ENCODE assay signal across 1 cellular context in genomic region chr5:43313035-43313853, GRCh38.
A peak's percentile ranks its signal among the peaks of the same experiment; 100 is the strongest.
TF ChIP-seq lines count a peak whose summit lies in the region.

Gene HMGCS1, minus strand, starts transcription at chr5:43313412. Its CDS starts 14,447 bp downstream, at chr5:43298965.

TF ChIP-seq in K562, 482 proteins besides CTCF, POLR2A, EP300 and RAD21 (continued from another document and continues in another):
- TF ChIP-seq, protein P1, sequence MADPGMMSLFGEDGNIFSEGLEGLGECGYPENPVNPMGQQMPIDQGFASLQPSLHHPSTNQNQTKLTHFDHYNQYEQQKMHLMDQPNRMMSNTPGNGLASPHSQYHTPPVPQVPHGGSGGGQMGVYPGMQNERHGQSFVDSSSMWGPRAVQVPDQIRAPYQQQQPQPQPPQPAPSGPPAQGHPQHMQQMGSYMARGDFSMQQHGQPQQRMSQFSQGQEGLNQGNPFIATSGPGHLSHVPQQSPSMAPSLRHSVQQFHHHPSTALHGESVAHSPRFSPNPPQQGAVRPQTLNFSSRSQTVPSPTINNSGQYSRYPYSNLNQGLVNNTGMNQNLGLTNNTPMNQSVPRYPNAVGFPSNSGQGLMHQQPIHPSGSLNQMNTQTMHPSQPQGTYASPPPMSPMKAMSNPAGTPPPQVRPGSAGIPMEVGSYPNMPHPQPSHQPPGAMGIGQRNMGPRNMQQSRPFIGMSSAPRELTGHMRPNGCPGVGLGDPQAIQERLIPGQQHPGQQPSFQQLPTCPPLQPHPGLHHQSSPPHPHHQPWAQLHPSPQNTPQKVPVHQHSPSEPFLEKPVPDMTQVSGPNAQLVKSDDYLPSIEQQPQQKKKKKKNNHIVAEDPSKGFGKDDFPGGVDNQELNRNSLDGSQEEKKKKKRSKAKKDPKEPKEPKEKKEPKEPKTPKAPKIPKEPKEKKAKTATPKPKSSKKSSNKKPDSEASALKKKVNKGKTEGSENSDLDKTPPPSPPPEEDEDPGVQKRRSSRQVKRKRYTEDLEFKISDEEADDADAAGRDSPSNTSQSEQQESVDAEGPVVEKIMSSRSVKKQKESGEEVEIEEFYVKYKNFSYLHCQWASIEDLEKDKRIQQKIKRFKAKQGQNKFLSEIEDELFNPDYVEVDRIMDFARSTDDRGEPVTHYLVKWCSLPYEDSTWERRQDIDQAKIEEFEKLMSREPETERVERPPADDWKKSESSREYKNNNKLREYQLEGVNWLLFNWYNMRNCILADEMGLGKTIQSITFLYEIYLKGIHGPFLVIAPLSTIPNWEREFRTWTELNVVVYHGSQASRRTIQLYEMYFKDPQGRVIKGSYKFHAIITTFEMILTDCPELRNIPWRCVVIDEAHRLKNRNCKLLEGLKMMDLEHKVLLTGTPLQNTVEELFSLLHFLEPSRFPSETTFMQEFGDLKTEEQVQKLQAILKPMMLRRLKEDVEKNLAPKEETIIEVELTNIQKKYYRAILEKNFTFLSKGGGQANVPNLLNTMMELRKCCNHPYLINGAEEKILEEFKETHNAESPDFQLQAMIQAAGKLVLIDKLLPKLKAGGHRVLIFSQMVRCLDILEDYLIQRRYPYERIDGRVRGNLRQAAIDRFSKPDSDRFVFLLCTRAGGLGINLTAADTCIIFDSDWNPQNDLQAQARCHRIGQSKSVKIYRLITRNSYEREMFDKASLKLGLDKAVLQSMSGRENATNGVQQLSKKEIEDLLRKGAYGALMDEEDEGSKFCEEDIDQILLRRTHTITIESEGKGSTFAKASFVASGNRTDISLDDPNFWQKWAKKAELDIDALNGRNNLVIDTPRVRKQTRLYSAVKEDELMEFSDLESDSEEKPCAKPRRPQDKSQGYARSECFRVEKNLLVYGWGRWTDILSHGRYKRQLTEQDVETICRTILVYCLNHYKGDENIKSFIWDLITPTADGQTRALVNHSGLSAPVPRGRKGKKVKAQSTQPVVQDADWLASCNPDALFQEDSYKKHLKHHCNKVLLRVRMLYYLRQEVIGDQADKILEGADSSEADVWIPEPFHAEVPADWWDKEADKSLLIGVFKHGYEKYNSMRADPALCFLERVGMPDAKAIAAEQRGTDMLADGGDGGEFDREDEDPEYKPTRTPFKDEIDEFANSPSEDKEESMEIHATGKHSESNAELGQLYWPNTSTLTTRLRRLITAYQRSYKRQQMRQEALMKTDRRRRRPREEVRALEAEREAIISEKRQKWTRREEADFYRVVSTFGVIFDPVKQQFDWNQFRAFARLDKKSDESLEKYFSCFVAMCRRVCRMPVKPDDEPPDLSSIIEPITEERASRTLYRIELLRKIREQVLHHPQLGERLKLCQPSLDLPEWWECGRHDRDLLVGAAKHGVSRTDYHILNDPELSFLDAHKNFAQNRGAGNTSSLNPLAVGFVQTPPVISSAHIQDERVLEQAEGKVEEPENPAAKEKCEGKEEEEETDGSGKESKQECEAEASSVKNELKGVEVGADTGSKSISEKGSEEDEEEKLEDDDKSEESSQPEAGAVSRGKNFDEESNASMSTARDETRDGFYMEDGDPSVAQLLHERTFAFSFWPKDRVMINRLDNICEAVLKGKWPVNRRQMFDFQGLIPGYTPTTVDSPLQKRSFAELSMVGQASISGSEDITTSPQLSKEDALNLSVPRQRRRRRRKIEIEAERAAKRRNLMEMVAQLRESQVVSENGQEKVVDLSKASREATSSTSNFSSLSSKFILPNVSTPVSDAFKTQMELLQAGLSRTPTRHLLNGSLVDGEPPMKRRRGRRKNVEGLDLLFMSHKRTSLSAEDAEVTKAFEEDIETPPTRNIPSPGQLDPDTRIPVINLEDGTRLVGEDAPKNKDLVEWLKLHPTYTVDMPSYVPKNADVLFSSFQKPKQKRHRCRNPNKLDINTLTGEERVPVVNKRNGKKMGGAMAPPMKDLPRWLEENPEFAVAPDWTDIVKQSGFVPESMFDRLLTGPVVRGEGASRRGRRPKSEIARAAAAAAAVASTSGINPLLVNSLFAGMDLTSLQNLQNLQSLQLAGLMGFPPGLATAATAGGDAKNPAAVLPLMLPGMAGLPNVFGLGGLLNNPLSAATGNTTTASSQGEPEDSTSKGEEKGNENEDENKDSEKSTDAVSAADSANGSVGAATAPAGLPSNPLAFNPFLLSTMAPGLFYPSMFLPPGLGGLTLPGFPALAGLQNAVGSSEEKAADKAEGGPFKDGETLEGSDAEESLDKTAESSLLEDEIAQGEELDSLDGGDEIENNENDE (IDR thresholded peaks at IDR 0.05; ENCODE audit: low read depth, low read length): no peak
- TF ChIP-seq KLF16 (IDR thresholded peaks at IDR 0.05): no peak
- TF ChIP-seq SNIP1 (IDR thresholded peaks at IDR 0.05; ENCODE audit: low read depth): no peak
- TF ChIP-seq ZFP36 (IDR thresholded peaks at IDR 0.05; ENCODE audit: low read depth, low read length, partially characterized antibody): no peak
- no peak for TF ChIP-seq ZNF589 (CRISPR knock-in tag; IDR thresholded peaks at IDR 0.05; ENCODE audit: low read depth)
- no peak; a peak in 1 of 4 replicates for TF ChIP-seq NONO (IDR thresholded peaks at IDR 0.05; ENCODE audit: low read depth in 2 of 2, low read length in 1 of 2)
- no peak for TF ChIP-seq DNMT1 (IDR thresholded peaks at IDR 0.05)
- TF ChIP-seq ARID2 (IDR thresholded peaks at IDR 0.05): no peak
- TF ChIP-seq ZBED1 (IDR thresholded peaks at IDR 0.05): no peak
- TF ChIP-seq KDM4B (IDR thresholded peaks at IDR 0.05; ENCODE audit: borderline replicate concordance in 2 of 2, low read depth in 1 of 2): no peak; a peak in 1 of 4 replicates
- no peak for TF ChIP-seq ZNF197 (CRISPR knock-in tag; IDR thresholded peaks at IDR 0.05; ENCODE audit: low read depth)
- TF ChIP-seq CREB1 (IDR thresholded peaks at IDR 0.05): peak; percentile 86
- TF ChIP-seq CREB1 (CRISPR knock-in tag; IDR thresholded peaks at IDR 0.05): peak; percentile 87
- TF ChIP-seq SNRNP70 (optimal IDR thresholded peaks at IDR 0.05; ENCODE audit: low read depth, low read length): no peak
- TF ChIP-seq SRSF3 (IDR thresholded peaks at IDR 0.05; ENCODE audit: insufficient read depth, low read length): no peak
- TF ChIP-seq KLF10 (CRISPR knock-in tag; IDR thresholded peaks at IDR 0.05): no peak
- peak; percentile 62; the same call in 1 of the 2 replicates for TF ChIP-seq HDAC2 (IDR thresholded peaks at IDR 0.05)
- TF ChIP-seq ZNF395 (CRISPR knock-in tag; IDR thresholded peaks at IDR 0.05): 0 out of 2 replicates have a peak, but pooled peaks have one; percentile 39
- peak; percentile 76 for TF ChIP-seq NFE2 (IDR thresholded peaks at IDR 0.05; ENCODE audit: low read depth)
- TF ChIP-seq TEAD2 (tag; IDR thresholded peaks at IDR 0.05): no peak
- no peak for TF ChIP-seq TRIM28 (IDR thresholded peaks at IDR 0.05)
- TF ChIP-seq ZNF431 (CRISPR knock-in tag; IDR thresholded peaks at IDR 0.05): peak; percentile 33; the same call in 1 of the 2 replicates
- peak in 1 of 2 experiments; percentile 89; a peak in 2 of 4 replicates for TF ChIP-seq HDAC1 (IDR thresholded peaks at IDR 0.05)
- TF ChIP-seq GABPB2 (CRISPR knock-in tag; conservative IDR thresholded peaks at IDR 0.05): no peak
- TF ChIP-seq ETV6 (IDR thresholded peaks at IDR 0.05; ENCODE audit: borderline replicate concordance in 1 of 2, low read depth in 2 of 2, low read length in 1 of 2): no peak
- no peak for TF ChIP-seq ETV6 (CRISPR knock-in tag; IDR thresholded peaks at IDR 0.05; ENCODE audit: borderline replicate concordance)
- TF ChIP-seq MECOM (CRISPR knock-in tag; IDR thresholded peaks at IDR 0.05): no peak
- TF ChIP-seq ELF2 (CRISPR knock-in tag; IDR thresholded peaks at IDR 0.05): no peak
- TF ChIP-seq, protein P2, sequence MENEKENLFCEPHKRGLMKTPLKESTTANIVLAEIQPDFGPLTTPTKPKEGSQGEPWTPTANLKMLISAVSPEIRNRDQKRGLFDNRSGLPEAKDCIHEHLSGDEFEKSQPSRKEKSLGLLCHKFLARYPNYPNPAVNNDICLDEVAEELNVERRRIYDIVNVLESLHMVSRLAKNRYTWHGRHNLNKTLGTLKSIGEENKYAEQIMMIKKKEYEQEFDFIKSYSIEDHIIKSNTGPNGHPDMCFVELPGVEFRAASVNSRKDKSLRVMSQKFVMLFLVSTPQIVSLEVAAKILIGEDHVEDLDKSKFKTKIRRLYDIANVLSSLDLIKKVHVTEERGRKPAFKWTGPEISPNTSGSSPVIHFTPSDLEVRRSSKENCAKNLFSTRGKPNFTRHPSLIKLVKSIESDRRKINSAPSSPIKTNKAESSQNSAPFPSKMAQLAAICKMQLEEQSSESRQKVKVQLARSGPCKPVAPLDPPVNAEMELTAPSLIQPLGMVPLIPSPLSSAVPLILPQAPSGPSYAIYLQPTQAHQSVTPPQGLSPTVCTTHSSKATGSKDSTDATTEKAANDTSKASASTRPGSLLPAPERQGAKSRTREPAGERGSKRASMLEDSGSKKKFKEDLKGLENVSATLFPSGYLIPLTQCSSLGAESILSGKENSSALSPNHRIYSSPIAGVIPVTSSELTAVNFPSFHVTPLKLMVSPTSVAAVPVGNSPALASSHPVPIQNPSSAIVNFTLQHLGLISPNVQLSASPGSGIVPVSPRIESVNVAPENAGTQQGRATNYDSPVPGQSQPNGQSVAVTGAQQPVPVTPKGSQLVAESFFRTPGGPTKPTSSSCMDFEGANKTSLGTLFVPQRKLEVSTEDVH (IDR thresholded peaks at IDR 0.05; ENCODE audit: low read depth, partially characterized antibody): no peak
- no peak for TF ChIP-seq HNRNPK (IDR thresholded peaks at IDR 0.05; ENCODE audit: low read depth, low read length, poor library complexity, severe bottlenecking)
- peak; percentile 13; the same call in 1 of the 2 replicates for TF ChIP-seq ILF3 (IDR thresholded peaks at IDR 0.05; ENCODE audit: borderline replicate concordance)
- TF ChIP-seq, protein P3, sequence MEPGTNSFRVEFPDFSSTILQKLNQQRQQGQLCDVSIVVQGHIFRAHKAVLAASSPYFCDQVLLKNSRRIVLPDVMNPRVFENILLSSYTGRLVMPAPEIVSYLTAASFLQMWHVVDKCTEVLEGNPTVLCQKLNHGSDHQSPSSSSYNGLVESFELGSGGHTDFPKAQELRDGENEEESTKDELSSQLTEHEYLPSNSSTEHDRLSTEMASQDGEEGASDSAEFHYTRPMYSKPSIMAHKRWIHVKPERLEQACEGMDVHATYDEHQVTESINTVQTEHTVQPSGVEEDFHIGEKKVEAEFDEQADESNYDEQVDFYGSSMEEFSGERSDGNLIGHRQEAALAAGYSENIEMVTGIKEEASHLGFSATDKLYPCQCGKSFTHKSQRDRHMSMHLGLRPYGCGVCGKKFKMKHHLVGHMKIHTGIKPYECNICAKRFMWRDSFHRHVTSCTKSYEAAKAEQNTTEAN (CRISPR knock-in tag; IDR thresholded peaks at IDR 0.05): no peak
- TF ChIP-seq ZBTB9 (CRISPR knock-in tag; IDR thresholded peaks at IDR 0.05): peak; percentile 88
- TF ChIP-seq ZNF140 (CRISPR knock-in tag; IDR thresholded peaks at IDR 0.05): no peak
- TF ChIP-seq, protein P4, sequence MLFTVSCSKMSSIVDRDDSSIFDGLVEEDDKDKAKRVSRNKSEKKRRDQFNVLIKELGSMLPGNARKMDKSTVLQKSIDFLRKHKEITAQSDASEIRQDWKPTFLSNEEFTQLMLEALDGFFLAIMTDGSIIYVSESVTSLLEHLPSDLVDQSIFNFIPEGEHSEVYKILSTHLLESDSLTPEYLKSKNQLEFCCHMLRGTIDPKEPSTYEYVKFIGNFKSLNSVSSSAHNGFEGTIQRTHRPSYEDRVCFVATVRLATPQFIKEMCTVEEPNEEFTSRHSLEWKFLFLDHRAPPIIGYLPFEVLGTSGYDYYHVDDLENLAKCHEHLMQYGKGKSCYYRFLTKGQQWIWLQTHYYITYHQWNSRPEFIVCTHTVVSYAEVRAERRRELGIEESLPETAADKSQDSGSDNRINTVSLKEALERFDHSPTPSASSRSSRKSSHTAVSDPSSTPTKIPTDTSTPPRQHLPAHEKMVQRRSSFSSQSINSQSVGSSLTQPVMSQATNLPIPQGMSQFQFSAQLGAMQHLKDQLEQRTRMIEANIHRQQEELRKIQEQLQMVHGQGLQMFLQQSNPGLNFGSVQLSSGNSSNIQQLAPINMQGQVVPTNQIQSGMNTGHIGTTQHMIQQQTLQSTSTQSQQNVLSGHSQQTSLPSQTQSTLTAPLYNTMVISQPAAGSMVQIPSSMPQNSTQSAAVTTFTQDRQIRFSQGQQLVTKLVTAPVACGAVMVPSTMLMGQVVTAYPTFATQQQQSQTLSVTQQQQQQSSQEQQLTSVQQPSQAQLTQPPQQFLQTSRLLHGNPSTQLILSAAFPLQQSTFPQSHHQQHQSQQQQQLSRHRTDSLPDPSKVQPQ (CRISPR knock-in tag; IDR thresholded peaks at IDR 0.05; ENCODE audit: borderline replicate concordance): no peak
- TF ChIP-seq, protein P5, sequence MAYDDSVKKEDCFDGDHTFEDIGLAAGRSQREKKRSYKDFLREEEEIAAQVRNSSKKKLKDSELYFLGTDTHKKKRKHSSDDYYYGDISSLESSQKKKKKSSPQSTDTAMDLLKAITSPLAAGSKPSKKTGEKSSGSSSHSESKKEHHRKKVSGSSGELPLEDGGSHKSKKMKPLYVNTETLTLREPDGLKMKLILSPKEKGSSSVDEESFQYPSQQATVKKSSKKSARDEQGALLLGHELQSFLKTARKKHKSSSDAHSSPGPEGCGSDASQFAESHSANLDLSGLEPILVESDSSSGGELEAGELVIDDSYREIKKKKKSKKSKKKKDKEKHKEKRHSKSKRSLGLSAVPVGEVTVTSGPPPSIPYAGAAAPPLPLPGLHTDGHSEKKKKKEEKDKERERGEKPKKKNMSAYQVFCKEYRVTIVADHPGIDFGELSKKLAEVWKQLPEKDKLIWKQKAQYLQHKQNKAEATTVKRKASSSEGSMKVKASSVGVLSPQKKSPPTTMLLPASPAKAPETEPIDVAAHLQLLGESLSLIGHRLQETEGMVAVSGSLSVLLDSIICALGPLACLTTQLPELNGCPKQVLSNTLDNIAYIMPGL (CRISPR knock-in tag; IDR thresholded peaks at IDR 0.05): no peak; the same call in 1 of the 2 replicates
- TF ChIP-seq ZNF436 (CRISPR knock-in tag; IDR thresholded peaks at IDR 0.05): no peak
- TF ChIP-seq XRCC4 (IDR thresholded peaks at IDR 0.05; ENCODE audit: extremely low read depth, insufficient read depth, insufficient read length): no peak
- no peak; a peak in 1 of 4 replicates for TF ChIP-seq MLX (CRISPR knock-in tag; conservative IDR thresholded peaks at IDR 0.05)
